In the genomic region with DNA sequence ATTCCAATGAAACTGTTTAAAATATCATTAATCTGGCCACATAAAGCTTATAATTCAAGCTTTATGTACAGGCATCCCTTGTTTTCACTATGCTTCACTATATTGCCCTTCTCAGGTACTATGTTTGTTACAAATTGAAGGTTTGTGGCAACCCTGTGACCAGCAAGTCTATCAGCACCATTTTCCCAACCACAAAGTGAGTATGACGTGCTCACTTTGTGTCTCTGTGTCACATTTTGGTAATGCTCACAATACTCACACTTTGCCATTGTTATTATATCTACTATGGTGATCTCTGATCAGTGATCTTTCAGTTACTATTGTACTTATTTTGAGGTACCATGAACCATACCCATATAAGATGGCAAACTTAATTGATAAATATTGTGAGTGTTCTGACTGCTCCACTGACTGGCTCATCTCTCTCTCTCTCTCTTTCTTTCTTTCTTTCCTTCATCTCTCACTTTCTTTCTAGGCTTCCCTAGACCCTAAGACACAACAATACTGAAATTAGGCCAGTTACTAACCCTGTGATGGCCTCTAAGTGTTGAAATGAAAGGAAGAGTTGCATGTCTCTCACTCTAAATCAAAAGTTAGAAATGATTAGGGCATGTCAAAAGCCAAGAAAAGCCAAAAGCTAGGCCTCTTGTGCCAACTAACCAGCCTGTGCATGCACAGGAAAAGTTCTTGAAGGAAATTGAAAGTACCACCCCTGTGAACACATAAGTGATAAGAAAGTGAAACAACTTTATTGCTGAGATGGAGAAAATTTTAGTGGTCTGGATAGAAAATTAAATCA, we compare ENCODE assay signal across 1 cellular context.
A peak's percentile ranks its signal among the peaks of the same experiment; 100 is the strongest.
TF ChIP-seq lines count a peak whose summit lies in the region.

No MANE protein-coding gene starts in this region.

TF ChIP-seq in K562, 482 proteins besides CTCF, POLR2A, EP300 and RAD21 (continued from another document):
- TF ChIP-seq, protein P1, sequence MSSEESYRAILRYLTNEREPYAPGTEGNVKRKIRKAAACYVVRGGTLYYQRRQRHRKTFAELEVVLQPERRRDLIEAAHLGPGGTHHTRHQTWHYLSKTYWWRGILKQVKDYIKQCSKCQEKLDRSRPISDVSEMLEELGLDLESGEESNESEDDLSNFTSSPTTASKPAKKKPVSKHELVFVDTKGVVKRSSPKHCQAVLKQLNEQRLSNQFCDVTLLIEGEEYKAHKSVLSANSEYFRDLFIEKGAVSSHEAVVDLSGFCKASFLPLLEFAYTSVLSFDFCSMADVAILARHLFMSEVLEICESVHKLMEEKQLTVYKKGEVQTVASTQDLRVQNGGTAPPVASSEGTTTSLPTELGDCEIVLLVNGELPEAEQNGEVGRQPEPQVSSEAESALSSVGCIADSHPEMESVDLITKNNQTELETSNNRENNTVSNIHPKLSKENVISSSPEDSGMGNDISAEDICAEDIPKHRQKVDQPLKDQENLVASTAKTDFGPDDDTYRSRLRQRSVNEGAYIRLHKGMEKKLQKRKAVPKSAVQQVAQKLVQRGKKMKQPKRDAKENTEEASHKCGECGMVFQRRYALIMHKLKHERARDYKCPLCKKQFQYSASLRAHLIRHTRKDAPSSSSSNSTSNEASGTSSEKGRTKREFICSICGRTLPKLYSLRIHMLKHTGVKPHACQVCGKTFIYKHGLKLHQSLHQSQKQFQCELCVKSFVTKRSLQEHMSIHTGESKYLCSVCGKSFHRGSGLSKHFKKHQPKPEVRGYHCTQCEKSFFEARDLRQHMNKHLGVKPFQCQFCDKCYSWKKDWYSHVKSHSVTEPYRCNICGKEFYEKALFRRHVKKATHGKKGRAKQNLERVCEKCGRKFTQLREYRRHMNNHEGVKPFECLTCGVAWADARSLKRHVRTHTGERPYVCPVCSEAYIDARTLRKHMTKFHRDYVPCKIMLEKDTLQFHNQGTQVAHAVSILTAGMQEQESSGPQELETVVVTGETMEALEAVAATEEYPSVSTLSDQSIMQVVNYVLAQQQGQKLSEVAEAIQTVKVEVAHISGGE (CRISPR knock-in tag; IDR thresholded peaks at IDR 0.05) = peak in 1 of 3 experiments; percentile 79; a peak in 2 of 6 replicates
- TF ChIP-seq SAP30 (IDR thresholded peaks at IDR 0.05; ENCODE audit: borderline replicate concordance, insufficient read depth, low read depth, low read length, poor library complexity, severe bottlenecking) (no peak), CSDE1 (IDR thresholded peaks at IDR 0.05) (no peak), RFX1 (IDR thresholded peaks at IDR 0.05) (0 out of 2 replicates have a peak, but pooled peaks have one; percentile 4), ZNF511 (CRISPR knock-in tag; IDR thresholded peaks at IDR 0.05) (no peak), RBFOX2 (IDR thresholded peaks at IDR 0.05; ENCODE audit: low read depth, low read length) (no peak), ELF2 (CRISPR knock-in tag; IDR thresholded peaks at IDR 0.05) (no peak), TBP (optimal IDR thresholded peaks at IDR 0.05; ENCODE audit: low read depth, low read length) (no peak), NFE2L1 (tag; IDR thresholded peaks at IDR 0.05; ENCODE audit: borderline replicate concordance, low read depth) (no peak), HDAC6 (IDR thresholded peaks at IDR 0.05; ENCODE audit: low read depth, low read length) (no peak), SOX6 (IDR thresholded peaks at IDR 0.05) (no peak)
- TF ChIP-seq, protein P2, sequence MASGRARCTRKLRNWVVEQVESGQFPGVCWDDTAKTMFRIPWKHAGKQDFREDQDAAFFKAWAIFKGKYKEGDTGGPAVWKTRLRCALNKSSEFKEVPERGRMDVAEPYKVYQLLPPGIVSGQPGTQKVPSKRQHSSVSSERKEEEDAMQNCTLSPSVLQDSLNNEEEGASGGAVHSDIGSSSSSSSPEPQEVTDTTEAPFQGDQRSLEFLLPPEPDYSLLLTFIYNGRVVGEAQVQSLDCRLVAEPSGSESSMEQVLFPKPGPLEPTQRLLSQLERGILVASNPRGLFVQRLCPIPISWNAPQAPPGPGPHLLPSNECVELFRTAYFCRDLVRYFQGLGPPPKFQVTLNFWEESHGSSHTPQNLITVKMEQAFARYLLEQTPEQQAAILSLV (tag; IDR thresholded peaks at IDR 0.05) = no peak
